ENCODE assay signal across 15 cellular contexts in the genomic region with DNA sequence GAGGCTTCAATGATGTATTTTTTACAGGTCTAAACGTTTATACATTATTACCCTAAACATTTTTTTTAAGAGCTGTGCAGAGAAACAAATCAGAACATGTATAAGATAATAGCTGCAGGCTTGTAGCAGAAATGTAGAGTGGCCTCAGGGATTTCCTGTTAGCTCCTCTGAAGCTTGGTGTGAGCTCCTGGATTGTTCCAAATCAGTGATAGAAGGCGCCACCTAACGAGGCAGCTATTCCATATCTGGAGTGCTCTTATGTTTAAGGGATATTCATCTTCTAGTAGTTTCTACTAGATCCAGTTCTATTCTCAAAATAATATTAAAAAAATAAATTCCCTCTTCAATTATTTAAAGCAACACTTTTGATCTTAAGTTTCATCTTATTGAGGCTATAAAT.
DNase-seq lines count a peak whose midpoint lies in the region; ATAC-seq and TF ChIP-seq lines count a peak whose summit lies in the region.
"Had no signal": no experiment of that assay in that cellular context is flagged by ENCODE, and none has a peak within 500 bp of the region (broad histone marks: within the 10 kb centered on the region; RNA-seq: fewer than 3 reads in every experiment).

No MANE protein-coding gene starts in this region.

- peaks cover 31% of the 10 kb centered on the region for H3K4me1 Mint-ChIP-seq in WTC11

- no peaks in the 10 kb centered on the region for H3K27me3 Mint-ChIP-seq in WTC11 (ENCODE audit: low read depth)
- H3K27me3 Mint-ChIP-seq: activated T-cell treated with anti-CD3 and anti-CD28 coated beads, Interleukin-2, amount 50 U/mL, for 24 hours had no signal

- H3K27ac Mint-ChIP-seq in WTC11: no peak overlapping the region
- H3K27ac Mint-ChIP-seq: activated T-cell treated with anti-CD3 and anti-CD28 coated beads, Interleukin-2, amount 50 U/mL, for 24 hours had no signal

- CTCF ChIA-PET in WTC11 (lab: Charles Lee): interaction anchor here (0.6 to 1.6 kb wide), 4 partner anchors 14 to 566 kb away, joined by 3 to 4 read pairs (median 3); no protein-coding TSS in a partner anchor

- no peak overlapping the region for H3K27ac ChIP-seq in uterus
- H3K27ac ChIP-seq: adrenal gland, prostate gland, upper lobe of left lung had no signal

- no peaks in the 10 kb centered on the region for H3K36me3 Mint-ChIP-seq in WTC11

- POLR2A ChIA-PET in WTC11 (lab: Charles Lee): no interaction called here

- no peak overlapping the region for H3K4me3 Mint-ChIP-seq in WTC11
- H3K4me3 Mint-ChIP-seq: activated T-cell treated with anti-CD3 and anti-CD28 coated beads, Interleukin-2, amount 50 U/mL, for 24 hours had no signal

- peak; percentile 77 for ATAC-seq in WTC11
- ATAC-seq in HG03097 (IDR thresholded peaks at IDR 0.05; ENCODE audit: low FRiP score, unreplicated experiment): no peak
- ATAC-seq in mucosa of descending colon: no peak
- ATAC-seq: K562 had no signal

- H3K36me3 ChIP-seq in BE2C: no peaks in the 10 kb centered on the region
- H3K36me3 ChIP-seq in mucosa of descending colon (ENCODE audit: low read depth): no peaks in the 10 kb centered on the region
- no peaks in the 10 kb centered on the region for H3K36me3 ChIP-seq in uterus
- H3K36me3 ChIP-seq: adrenal gland, prostate gland, upper lobe of left lung had no signal

- peaks cover 4% of the 10 kb centered on the region for H3K4me1 ChIP-seq in BE2C
- H3K4me1 ChIP-seq in mucosa of descending colon (ENCODE audit: low read depth): no peaks in the 10 kb centered on the region
- H3K4me1 ChIP-seq in uterus: no peaks in the 10 kb centered on the region
- H3K4me1 ChIP-seq: adrenal gland, prostate gland, upper lobe of left lung had no signal

- intact Hi-C loops in mucosa of descending colon (cut with DNase I, micrococcal nuclease) (no loop called here), uterus (cut with DNase I; ENCODE audit: low total_unique reads) (no loop called here)

- H3K9me3 ChIP-seq in BE2C (no peaks in the 10 kb centered on the region), mucosa of descending colon (no peaks in the 10 kb centered on the region), uterus (no peaks in the 10 kb centered on the region)
- H3K9me3 ChIP-seq: adrenal gland, prostate gland, upper lobe of left lung had no signal

- 0 out of 2 replicates have a peak, but pooled peaks cover 5% of the 10 kb centered on the region for H3K9me3 Mint-ChIP-seq in WTC11

- H3K27me3 ChIP-seq in BE2C: no peaks in the 10 kb centered on the region
- no peaks in the 10 kb centered on the region for H3K27me3 ChIP-seq in uterus
- H3K27me3 ChIP-seq: adrenal gland, upper lobe of left lung had no signal

- TF ChIP-seq POLR2A in uterus (IDR thresholded peaks at IDR 0.05): no peak

- H3K4me3 ChIP-seq in BE2C (ENCODE audit: low read depth, low read length) (peak overlapping the region; percentile 37; the same call in 1 of the 2 replicates), HFF-Myc (replicated peaks; ENCODE audit: low read depth, low read length) (no peak overlapping the region), mucosa of descending colon (no peak overlapping the region), uterus (no peak overlapping the region)
- H3K4me3 ChIP-seq: adrenal gland, K562, prostate gland, upper lobe of left lung had no signal

- DNase-seq in BE2C (peak; percentile 18), HFF-Myc (ENCODE audit: extremely low read depth, low read depth) (peak; percentile 2), WTC11 (ENCODE audit: low spot score) (no peak), medulla oblongata (ENCODE audit: extremely low spot score) (peak; percentile 38), mucosa of descending colon (no peak), uterus (no peak)
- no peak for DNase-seq in activated CD8-positive, alpha-beta memory T cell treated with anti-CD3 and anti-CD28 coated beads for 24 hours
- DNase-seq: activated CD4-positive, CD25-positive, alpha-beta regulatory T cell treated with anti-CD3 and anti-CD28 coated beads, Interleukin-2, amount 50 U/mL, for 72 hours; activated T-cell treated with anti-CD3 and anti-CD28 coated beads, Interleukin-2, amount 50 U/mL, for 24 hours; adrenal gland; NCI-H1694; upper lobe of left lung had no signal

- TF ChIP-seq CTCF in BE2C (IDR thresholded peaks at IDR 0.05; ENCODE audit: low read depth, low read length) (peak; percentile 31), HFF-Myc (IDR thresholded peaks at IDR 0.05; ENCODE audit: low read depth, low read length, missing control alignments) (no peak), WTC11 (IDR thresholded peaks at IDR 0.05) (no peak), mucosa of descending colon (IDR thresholded peaks at IDR 0.05) (no peak), uterus (IDR thresholded peaks at IDR 0.05) (no peak)

TF ChIP-seq in WTC11, 78 proteins besides CTCF, POLR2A, EP300 and RAD21:
- TF ChIP-seq CREB1 (CRISPR knock-in tag; IDR thresholded peaks at IDR 0.05): no peak
- TF ChIP-seq ZNF671 (CRISPR knock-in tag; IDR thresholded peaks at IDR 0.05): no peak
- TF ChIP-seq, protein P1, sequence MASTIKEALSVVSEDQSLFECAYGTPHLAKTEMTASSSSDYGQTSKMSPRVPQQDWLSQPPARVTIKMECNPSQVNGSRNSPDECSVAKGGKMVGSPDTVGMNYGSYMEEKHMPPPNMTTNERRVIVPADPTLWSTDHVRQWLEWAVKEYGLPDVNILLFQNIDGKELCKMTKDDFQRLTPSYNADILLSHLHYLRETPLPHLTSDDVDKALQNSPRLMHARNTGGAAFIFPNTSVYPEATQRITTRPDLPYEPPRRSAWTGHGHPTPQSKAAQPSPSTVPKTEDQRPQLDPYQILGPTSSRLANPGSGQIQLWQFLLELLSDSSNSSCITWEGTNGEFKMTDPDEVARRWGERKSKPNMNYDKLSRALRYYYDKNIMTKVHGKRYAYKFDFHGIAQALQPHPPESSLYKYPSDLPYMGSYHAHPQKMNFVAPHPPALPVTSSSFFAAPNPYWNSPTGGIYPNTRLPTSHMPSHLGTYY (CRISPR knock-in tag; IDR thresholded peaks at IDR 0.05): no peak
- no peak for TF ChIP-seq FOXJ3 (CRISPR knock-in tag; IDR thresholded peaks at IDR 0.05; ENCODE audit: borderline replicate concordance)
- no peak for TF ChIP-seq CDX4 (CRISPR knock-in tag; IDR thresholded peaks at IDR 0.05; ENCODE audit: borderline replicate concordance)
- no peak for TF ChIP-seq GABPB1 (CRISPR knock-in tag; IDR thresholded peaks at IDR 0.05)
- no peak for TF ChIP-seq USF2 (CRISPR knock-in tag; IDR thresholded peaks at IDR 0.05)
- TF ChIP-seq, protein P2, sequence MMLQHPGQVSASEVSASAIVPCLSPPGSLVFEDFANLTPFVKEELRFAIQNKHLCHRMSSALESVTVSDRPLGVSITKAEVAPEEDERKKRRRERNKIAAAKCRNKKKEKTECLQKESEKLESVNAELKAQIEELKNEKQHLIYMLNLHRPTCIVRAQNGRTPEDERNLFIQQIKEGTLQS (CRISPR knock-in tag; conservative IDR thresholded peaks at IDR 0.05): no peak

Comparison
In these comparisons a context has a peak if more than half of its experiments do, and no peak if none do; other contexts are left out.
1. DNase-seq: peak in BE2C (single experiment), HFF-Myc (single experiment) and medulla oblongata (single experiment); none in WTC11 (single experiment), mucosa of descending colon (0 of 3), activated CD8-positive, alpha-beta memory T cell treated with anti-CD3 and anti-CD28 coated beads for 24 hours (single experiment) and uterus (0 of 2).